In the genomic region with DNA sequence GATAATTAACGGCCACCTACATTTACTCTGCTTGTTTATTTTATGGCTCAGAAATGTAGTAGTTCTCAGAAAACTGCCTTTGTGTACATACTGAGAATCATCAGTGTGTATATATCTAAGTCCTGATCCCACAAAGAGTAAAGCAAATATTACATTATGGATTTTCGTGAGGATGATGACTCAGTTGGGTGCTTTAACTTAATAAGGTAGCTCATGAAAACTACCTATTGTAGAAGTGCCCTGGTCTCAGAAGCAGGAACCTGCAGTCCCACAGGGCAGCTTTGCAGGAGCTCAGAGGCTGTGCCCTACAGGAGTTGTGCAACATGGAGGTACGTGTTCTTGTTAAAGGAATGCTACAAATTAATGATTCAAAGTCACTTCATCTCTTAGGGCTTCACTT, we compare ENCODE assay signal across 19 cellular contexts.
DNase-seq lines count a peak whose midpoint lies in the region; ATAC-seq, FAIRE-seq and TF ChIP-seq lines count a peak whose summit lies in the region.
"Had no signal": no experiment of that assay in that cellular context is flagged by ENCODE, and none has a peak within 500 bp of the region (broad histone marks: within the 10 kb centered on the region; RNA-seq: fewer than 3 reads in every experiment).

No MANE protein-coding gene starts in this region.

- CTCF ChIA-PET in A549 (lab: Yijun Ruan, JAX) = interaction anchor here (1.0 to 1.4 kb wide), 2 partner anchors 43 to 121 kb away, joined by 3 read pairs; no protein-coding TSS in a partner anchor

- H3K4me1 ChIP-seq in A549 (peaks cover 6% of the 10 kb centered on the region; the same call in 1 of the 3 replicates), GM23248 (ENCODE audit: insufficient read depth) (no peaks in the 10 kb centered on the region), colonic mucosa (no peaks in the 10 kb centered on the region)

- 0% methylated on average over 3 of the region's 3 CpGs for WGBS in A549 (ENCODE audit: missing lambda C conversion rate)
- 27 to 29% methylated on average over 3 of the region's 3 CpGs for WGBS in GM23248 (ENCODE audit: low coverage in 1 of 2, low lambda C conversion rate in 2 of 2, missing lambda C conversion rate in 2 of 2), 2 experiments

- FAIRE-seq in A549 (lab: Jason Lieb, UNC) (no peak), bronchial epithelial cell (lab: Jason Lieb, UNC) (peak; percentile 93)
- FAIRE-seq: A204.1, GM12891, H54 had no signal

- H3K27me3 ChIP-seq in bronchial epithelial cell (ENCODE audit: control insufficient read depth, insufficient read depth, low read length) (no peaks in the 10 kb centered on the region), GM23248 (replicated peaks; ENCODE audit: insufficient read depth) (no peaks in the 10 kb centered on the region), colonic mucosa (no peaks in the 10 kb centered on the region)

- H3K9ac ChIP-seq in GM23248 = no peak overlapping the region
- no peak overlapping the region for H3K9ac ChIP-seq in colonic mucosa (ENCODE audit: low read depth in 2 of 2, low read length in 2 of 2)
- H3K9ac ChIP-seq: KMS-11 had no signal

- H2AFZ ChIP-seq in GM23248 = no peak overlapping the region

- POLR2A ChIA-PET in A549 (lab: Yijun Ruan, JAX) = no interaction called here

- no peaks in the 10 kb centered on the region; the same call in 1 of the 2 replicates for H3K9me2 ChIP-seq in GM23248 (ENCODE audit: insufficient read depth)

- intact Hi-C loops in colonic mucosa (cut with DNase I) = no loop called here

- no peaks in the 10 kb centered on the region for H3F3A ChIP-seq in GM23248 (ENCODE audit: insufficient read depth)

- no peak for TF ChIP-seq POLR2A in A549 (IDR thresholded peaks at IDR 0.05; ENCODE audit: low read length)

- H3K36me3 ChIP-seq in bronchial epithelial cell (ENCODE audit: control insufficient read depth, insufficient read depth, low read length) (no peaks in the 10 kb centered on the region), GM23248 (ENCODE audit: low read depth) (no peaks in the 10 kb centered on the region), colonic mucosa (no peaks in the 10 kb centered on the region)

- H3K27ac ChIP-seq in A549 (no peak overlapping the region), GM23248 (no peak overlapping the region), colonic mucosa (no peak overlapping the region), coronary artery (no peak overlapping the region)
- H3K27ac ChIP-seq: C4-2B, HL-60, KMS-11, SK-N-MC had no signal

- DNase-seq in A549 (ENCODE audit: low read depth in 1 of 2, low spot score in 1 of 2) = peak in 1 of 2 experiments; percentile 61
- DNase-seq in HPDE6-E6E7 (ENCODE audit: extremely low spot score) = peak; percentile 10
- DNase-seq in NCI-H748 (lab: John Stamatoyannopoulos, UW; ENCODE audit: unreplicated experiment) = peak; percentile 26
- peak; percentile 97 for DNase-seq in bronchial epithelial cell (ENCODE audit: low read depth)
- DNase-seq in GM23248 = no peak
- DNase-seq in NOMO-1 (lab: John Stamatoyannopoulos, UW; ENCODE audit: unreplicated experiment in 2 of 2) = no peak
- no peak for DNase-seq in colonic mucosa
- no peak for DNase-seq in coronary artery (ENCODE audit: low spot score)
- DNase-seq: COR-L47, DMS79, NCI-H146, NCI-H446 treated with DMSO at 0.1 percent for 48 hours had no signal

- TF ChIP-seq RAD21 in A549 (conservative IDR thresholded peaks at IDR 0.05 in 1 of 2, IDR thresholded peaks at IDR 0.05 in 1 of 2) = no peak

- in situ Hi-C loops in GM23248 (cut with MboI) = no loop called here

- TF ChIP-seq CTCF in A549 (IDR thresholded peaks at IDR 0.05) (no peak), bronchial epithelial cell (IDR thresholded peaks at IDR 0.05; ENCODE audit: insufficient read depth, low read length, severe bottlenecking) (no peak), colonic mucosa (IDR thresholded peaks at IDR 0.05) (no peak), coronary artery (IDR thresholded peaks at IDR 0.05) (no peak)

- TF ChIP-seq EP300 in A549 (IDR thresholded peaks at IDR 0.05) = no peak

- H3K4me3 ChIP-seq in A549 = no peak overlapping the region
- H3K4me3 ChIP-seq in bronchial epithelial cell (ENCODE audit: low read depth, low read length) = no peak overlapping the region
- no peak overlapping the region for H3K4me3 ChIP-seq in GM23248
- no peak overlapping the region for H3K4me3 ChIP-seq in colonic mucosa
- no peak overlapping the region for H3K4me3 ChIP-seq in coronary artery
- H3K4me3 ChIP-seq: SK-N-MC had no signal

- H4K20me1 ChIP-seq in GM23248 (ENCODE audit: insufficient read depth) = no peaks in the 10 kb centered on the region

- H3K79me2 ChIP-seq in GM23248 (ENCODE audit: insufficient read depth) = no peaks in the 10 kb centered on the region

- peak; percentile 66 to 67; a peak in 5 of 6 replicates for ATAC-seq in A549

- H3K9me3 ChIP-seq in A549 (no peaks in the 10 kb centered on the region), GM23248 (ENCODE audit: low read depth) (no peaks in the 10 kb centered on the region), colonic mucosa (no peaks in the 10 kb centered on the region)

- peak overlapping the region; percentile 51 for H3K4me2 ChIP-seq in A549
- no peak overlapping the region for H3K4me2 ChIP-seq in GM23248 (ENCODE audit: unreplicated experiment)
- H3K4me2 ChIP-seq: KMS-11 had no signal

TF ChIP-seq in A549, 52 proteins besides CTCF, POLR2A, EP300 and RAD21 (continues in another document):
- no peak for TF ChIP-seq ESRRA (IDR thresholded peaks at IDR 0.05; ENCODE audit: borderline replicate concordance, low read length)
- TF ChIP-seq FOSL2 (IDR thresholded peaks at IDR 0.05) = no peak
- peak; percentile 34 for TF ChIP-seq FOSL2 (CRISPR knock-in tag; IDR thresholded peaks at IDR 0.05)
- TF ChIP-seq CHD2 (IDR thresholded peaks at IDR 0.05; ENCODE audit: low read length, partially characterized antibody) = no peak
- no peak for TF ChIP-seq FOXS1 (CRISPR knock-in tag; IDR thresholded peaks at IDR 0.05)
- no peak for TF ChIP-seq SMC3 (IDR thresholded peaks at IDR 0.05)
- TF ChIP-seq RCOR1 (IDR thresholded peaks at IDR 0.05; ENCODE audit: low read depth, low read length) = no peak
- no peak for TF ChIP-seq NR3C1 (IDR thresholded peaks at IDR 0.05)
- peak; percentile 41; the same call in 1 of the 2 replicates for TF ChIP-seq JUNB (IDR thresholded peaks at IDR 0.05)
- TF ChIP-seq, protein P1, sequence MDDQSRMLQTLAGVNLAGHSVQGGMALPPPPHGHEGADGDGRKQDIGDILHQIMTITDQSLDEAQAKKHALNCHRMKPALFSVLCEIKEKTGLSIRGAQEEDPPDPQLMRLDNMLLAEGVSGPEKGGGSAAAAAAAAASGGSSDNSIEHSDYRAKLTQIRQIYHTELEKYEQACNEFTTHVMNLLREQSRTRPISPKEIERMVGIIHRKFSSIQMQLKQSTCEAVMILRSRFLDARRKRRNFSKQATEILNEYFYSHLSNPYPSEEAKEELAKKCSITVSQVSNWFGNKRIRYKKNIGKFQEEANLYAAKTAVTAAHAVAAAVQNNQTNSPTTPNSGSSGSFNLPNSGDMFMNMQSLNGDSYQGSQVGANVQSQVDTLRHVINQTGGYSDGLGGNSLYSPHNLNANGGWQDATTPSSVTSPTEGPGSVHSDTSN (IDR thresholded peaks at IDR 0.05) = no peak
- TF ChIP-seq KDM5A (IDR thresholded peaks at IDR 0.05) = no peak
- TF ChIP-seq, protein P2, sequence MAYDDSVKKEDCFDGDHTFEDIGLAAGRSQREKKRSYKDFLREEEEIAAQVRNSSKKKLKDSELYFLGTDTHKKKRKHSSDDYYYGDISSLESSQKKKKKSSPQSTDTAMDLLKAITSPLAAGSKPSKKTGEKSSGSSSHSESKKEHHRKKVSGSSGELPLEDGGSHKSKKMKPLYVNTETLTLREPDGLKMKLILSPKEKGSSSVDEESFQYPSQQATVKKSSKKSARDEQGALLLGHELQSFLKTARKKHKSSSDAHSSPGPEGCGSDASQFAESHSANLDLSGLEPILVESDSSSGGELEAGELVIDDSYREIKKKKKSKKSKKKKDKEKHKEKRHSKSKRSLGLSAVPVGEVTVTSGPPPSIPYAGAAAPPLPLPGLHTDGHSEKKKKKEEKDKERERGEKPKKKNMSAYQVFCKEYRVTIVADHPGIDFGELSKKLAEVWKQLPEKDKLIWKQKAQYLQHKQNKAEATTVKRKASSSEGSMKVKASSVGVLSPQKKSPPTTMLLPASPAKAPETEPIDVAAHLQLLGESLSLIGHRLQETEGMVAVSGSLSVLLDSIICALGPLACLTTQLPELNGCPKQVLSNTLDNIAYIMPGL (CRISPR knock-in tag; IDR thresholded peaks at IDR 0.05; ENCODE audit: borderline replicate concordance) = no peak
- no peak for TF ChIP-seq RNF2 (IDR thresholded peaks at IDR 0.05; ENCODE audit: borderline replicate concordance, low read depth)
- TF ChIP-seq, protein P3, sequence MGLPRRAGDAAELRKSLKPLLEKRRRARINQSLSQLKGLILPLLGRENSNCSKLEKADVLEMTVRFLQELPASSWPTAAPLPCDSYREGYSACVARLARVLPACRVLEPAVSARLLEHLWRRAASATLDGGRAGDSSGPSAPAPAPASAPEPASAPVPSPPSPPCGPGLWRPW (IDR thresholded peaks at IDR 0.05) = no peak
- TF ChIP-seq HDAC2 (IDR thresholded peaks at IDR 0.05) = no peak
- TF ChIP-seq, protein P4, sequence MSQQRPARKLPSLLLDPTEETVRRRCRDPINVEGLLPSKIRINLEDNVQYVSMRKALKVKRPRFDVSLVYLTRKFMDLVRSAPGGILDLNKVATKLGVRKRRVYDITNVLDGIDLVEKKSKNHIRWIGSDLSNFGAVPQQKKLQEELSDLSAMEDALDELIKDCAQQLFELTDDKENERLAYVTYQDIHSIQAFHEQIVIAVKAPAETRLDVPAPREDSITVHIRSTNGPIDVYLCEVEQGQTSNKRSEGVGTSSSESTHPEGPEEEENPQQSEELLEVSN (IDR thresholded peaks at IDR 0.05; ENCODE audit: borderline replicate concordance, low read depth) = no peak
- TF ChIP-seq CBX8 (IDR thresholded peaks at IDR 0.05) = no peak

Comparison
In these comparisons a context has a peak if more than half of its experiments do, and no peak if none do; other contexts are left out.
1. DNase-seq: peak in HPDE6-E6E7 (single experiment), NCI-H748 (single experiment) and bronchial epithelial cell (single experiment); none in GM23248 (single experiment), NOMO-1 (0 of 2), colonic mucosa (single experiment) and coronary artery (single experiment).